2 cellular contexts compared by ENCODE assay signal in the genomic region with DNA sequence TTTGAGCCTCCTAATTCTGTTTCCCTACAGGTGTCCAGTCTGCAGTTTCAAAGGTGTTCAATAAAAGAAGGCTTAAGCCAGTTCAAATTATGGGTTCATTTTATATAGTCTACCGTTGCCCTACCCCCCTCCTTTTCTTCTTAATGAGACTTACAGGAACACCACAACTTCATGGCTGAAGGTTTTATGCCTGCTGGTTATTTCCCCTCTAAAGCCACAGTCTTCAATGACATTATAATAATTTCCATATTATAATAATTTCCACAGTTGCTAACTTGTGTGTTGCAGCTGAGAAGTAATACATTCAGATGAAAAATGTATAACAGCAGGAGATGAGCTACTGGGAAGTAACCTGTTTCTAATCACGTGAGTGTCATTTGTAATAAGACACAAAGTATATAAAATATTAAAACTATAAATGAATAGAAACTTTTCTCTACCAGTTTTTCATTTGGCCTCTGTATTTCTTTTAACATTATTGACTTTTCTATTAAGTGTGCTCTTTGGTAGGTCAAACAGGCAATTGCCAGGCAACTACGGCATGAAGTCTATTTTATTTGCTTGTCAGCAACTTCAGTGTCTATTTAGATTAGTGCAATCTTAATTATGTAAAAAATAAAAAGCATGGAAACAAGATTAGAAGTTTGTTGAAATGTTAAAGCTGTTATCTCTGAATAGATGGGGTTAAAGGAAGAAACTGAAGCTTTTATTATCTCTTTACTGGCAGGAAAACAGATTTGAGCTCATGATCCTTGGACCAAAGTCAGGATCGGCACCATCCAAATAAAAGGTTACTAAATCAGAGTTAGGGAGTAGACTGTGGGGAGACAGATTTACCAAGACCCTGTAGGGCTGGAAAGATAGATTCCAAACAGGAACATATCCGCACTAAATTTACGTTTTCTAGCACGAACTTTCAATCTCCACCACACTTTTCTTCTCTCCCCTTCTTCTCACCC.
TF ChIP-seq lines count a peak whose summit lies in the region.

No MANE protein-coding gene starts in this region.

TF ChIP-seq in liver, 16 proteins besides CTCF, POLR2A, EP300 and RAD21 (continued from another document):
- TF ChIP-seq, protein P1, sequence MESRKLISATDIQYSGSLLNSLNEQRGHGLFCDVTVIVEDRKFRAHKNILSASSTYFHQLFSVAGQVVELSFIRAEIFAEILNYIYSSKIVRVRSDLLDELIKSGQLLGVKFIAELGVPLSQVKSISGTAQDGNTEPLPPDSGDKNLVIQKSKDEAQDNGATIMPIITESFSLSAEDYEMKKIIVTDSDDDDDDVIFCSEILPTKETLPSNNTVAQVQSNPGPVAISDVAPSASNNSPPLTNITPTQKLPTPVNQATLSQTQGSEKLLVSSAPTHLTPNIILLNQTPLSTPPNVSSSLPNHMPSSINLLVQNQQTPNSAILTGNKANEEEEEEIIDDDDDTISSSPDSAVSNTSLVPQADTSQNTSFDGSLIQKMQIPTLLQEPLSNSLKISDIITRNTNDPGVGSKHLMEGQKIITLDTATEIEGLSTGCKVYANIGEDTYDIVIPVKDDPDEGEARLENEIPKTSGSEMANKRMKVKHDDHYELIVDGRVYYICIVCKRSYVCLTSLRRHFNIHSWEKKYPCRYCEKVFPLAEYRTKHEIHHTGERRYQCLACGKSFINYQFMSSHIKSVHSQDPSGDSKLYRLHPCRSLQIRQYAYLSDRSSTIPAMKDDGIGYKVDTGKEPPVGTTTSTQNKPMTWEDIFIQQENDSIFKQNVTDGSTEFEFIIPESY (IDR thresholded peaks at IDR 0.05), result no peak
- TF ChIP-seq, protein P2, sequence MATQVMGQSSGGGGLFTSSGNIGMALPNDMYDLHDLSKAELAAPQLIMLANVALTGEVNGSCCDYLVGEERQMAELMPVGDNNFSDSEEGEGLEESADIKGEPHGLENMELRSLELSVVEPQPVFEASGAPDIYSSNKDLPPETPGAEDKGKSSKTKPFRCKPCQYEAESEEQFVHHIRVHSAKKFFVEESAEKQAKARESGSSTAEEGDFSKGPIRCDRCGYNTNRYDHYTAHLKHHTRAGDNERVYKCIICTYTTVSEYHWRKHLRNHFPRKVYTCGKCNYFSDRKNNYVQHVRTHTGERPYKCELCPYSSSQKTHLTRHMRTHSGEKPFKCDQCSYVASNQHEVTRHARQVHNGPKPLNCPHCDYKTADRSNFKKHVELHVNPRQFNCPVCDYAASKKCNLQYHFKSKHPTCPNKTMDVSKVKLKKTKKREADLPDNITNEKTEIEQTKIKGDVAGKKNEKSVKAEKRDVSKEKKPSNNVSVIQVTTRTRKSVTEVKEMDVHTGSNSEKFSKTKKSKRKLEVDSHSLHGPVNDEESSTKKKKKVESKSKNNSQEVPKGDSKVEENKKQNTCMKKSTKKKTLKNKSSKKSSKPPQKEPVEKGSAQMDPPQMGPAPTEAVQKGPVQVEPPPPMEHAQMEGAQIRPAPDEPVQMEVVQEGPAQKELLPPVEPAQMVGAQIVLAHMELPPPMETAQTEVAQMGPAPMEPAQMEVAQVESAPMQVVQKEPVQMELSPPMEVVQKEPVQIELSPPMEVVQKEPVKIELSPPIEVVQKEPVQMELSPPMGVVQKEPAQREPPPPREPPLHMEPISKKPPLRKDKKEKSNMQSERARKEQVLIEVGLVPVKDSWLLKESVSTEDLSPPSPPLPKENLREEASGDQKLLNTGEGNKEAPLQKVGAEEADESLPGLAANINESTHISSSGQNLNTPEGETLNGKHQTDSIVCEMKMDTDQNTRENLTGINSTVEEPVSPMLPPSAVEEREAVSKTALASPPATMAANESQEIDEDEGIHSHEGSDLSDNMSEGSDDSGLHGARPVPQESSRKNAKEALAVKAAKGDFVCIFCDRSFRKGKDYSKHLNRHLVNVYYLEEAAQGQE (IDR thresholded peaks at IDR 0.05), result peak; percentile 13
- no peak for TF ChIP-seq YY1 (IDR thresholded peaks at IDR 0.05)
- peak; percentile 16 for TF ChIP-seq HNF4G (IDR thresholded peaks at IDR 0.05)
- TF ChIP-seq, protein P3, sequence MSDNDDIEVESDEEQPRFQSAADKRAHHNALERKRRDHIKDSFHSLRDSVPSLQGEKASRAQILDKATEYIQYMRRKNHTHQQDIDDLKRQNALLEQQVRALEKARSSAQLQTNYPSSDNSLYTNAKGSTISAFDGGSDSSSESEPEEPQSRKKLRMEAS (IDR thresholded peaks at IDR 0.05), result no peak
- TF ChIP-seq FOXA1 (IDR thresholded peaks at IDR 0.05), result peak; percentile 20
- peak; percentile 9 for TF ChIP-seq FOXA2 (IDR thresholded peaks at IDR 0.05)
- TF ChIP-seq RXRA (IDR thresholded peaks at IDR 0.05), result peak; percentile 18 to 48
- TF ChIP-seq EGR1 (IDR thresholded peaks at IDR 0.05; ENCODE audit: low read depth in 2 of 2), result no peak
- TF ChIP-seq, protein P4, sequence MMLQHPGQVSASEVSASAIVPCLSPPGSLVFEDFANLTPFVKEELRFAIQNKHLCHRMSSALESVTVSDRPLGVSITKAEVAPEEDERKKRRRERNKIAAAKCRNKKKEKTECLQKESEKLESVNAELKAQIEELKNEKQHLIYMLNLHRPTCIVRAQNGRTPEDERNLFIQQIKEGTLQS (IDR thresholded peaks at IDR 0.05), result no peak

TF ChIP-seq in HepG2, 621 proteins besides CTCF, POLR2A, EP300 and RAD21 (continued from another document):
- no peak for TF ChIP-seq ZSCAN21 (CRISPR knock-in tag; IDR thresholded peaks at IDR 0.05; ENCODE audit: borderline replicate concordance)
- no peak for TF ChIP-seq FOXA1 (IDR thresholded peaks at IDR 0.05)
- no peak for TF ChIP-seq FOXA1 (CRISPR knock-in tag; IDR thresholded peaks at IDR 0.05)
